In genomic region chr3:196969001-196969659, GRCh38 we compare ENCODE assay signal across 8 cellular contexts. TPM values are rescaled to one million over a fixed set of nuclear protein-coding genes. Genes with fewer than 3 reads are reported as not detected.
DNase-seq lines count a peak whose midpoint lies in the region; ATAC-seq, FAIRE-seq and TF ChIP-seq lines count a peak whose summit lies in the region.

No MANE protein-coding gene starts in this region.

- H3K79me2 ChIP-seq in OCI-LY7 (ENCODE audit: insufficient read depth, low read depth, low read length) (no peaks in the 10 kb centered on the region), hepatocyte (peaks cover 25% of the 10 kb centered on the region)

- H3K36me3 Mint-ChIP-seq in activated naive CD4-positive, alpha-beta T cell treated with anti-CD3 and anti-CD28 coated beads, Interleukin-2, amount 50 U/mL, for 72 hours: peaks cover 5 to 17% of the 10 kb centered on the region in 2 donors

- peak overlapping the region; percentile 83 for H2AFZ ChIP-seq in OCI-LY7 (ENCODE audit: low read length)
- H2AFZ ChIP-seq in hepatocyte: peak overlapping the region; percentile 93

- FAIRE-seq in small intestine (lab: Jason Lieb, UNC): no peak

- CTCF ChIA-PET in AG04449 (lab: Yijun Ruan, JAX) (interaction anchor here (0.7 to 3.9 kb wide), 15 partner anchors 8 to 440 kb away, joined by 3 to 24 read pairs (median 4); partner anchors contain the start of gene NCBP2), OCI-LY7 (lab: Charles Lee; ENCODE audit: unreplicated experiment) (no interaction called here)

- no peaks in the 10 kb centered on the region for H3K9me2 ChIP-seq in OCI-LY7 (ENCODE audit: insufficient read depth, low read length)
- no peaks in the 10 kb centered on the region for H3K9me2 ChIP-seq in hepatocyte (replicated peaks; ENCODE audit: insufficient read depth)

- no peaks in the 10 kb centered on the region for H3K9me3 Mint-ChIP-seq in activated naive CD4-positive, alpha-beta T cell treated with anti-CD3 and anti-CD28 coated beads, Interleukin-2, amount 50 U/mL, for 72 hours

- peak overlapping the region; percentile 60 for H3K4me3 ChIP-seq in AG04449 (ENCODE audit: low read depth, low read length)
- H3K4me3 ChIP-seq in OCI-LY7 (ENCODE audit: low read depth, low read length, poor library complexity, severe bottlenecking): peak overlapping the region; percentile 72
- H3K4me3 ChIP-seq in hepatocyte: peak overlapping the region; percentile 83
- peak overlapping the region; percentile 82 to 84 for H3K4me3 ChIP-seq in small intestine (ENCODE audit: low read depth in 1 of 2, low read length in 2 of 2)

- BruUV-seq in OCI-LY7 (replicated peaks; lab: Mats Ljungman, UMichigan): no TSS peak

- POLR2A ChIA-PET in AG04449 (lab: Yijun Ruan, JAX) (interaction anchor here (1.0 kb wide), 1 partner anchor 27 kb away, joined by 4 read pairs; the partner anchor contains the start of gene NCBP2), OCI-LY7 (lab: Charles Lee) (no interaction called here)

- H3K27me3 ChIP-seq in hepatocyte (peaks cover 4% of the 10 kb centered on the region), small intestine (ENCODE audit: control insufficient read depth in 2 of 2, insufficient read depth in 2 of 2, low read length in 2 of 2) (no peaks in the 10 kb centered on the region)

- 2% methylated on average over 42 of the region's 90 CpGs for WGBS in hepatocyte (ENCODE audit: low lambda C conversion rate, missing lambda C conversion rate)
- whole genome bisulfite sequencing in small intestine, 3 donors: 1% methylated on average over 50 to 90 of the region's 90 CpGs

- no peak overlapping the region for H3K27ac Mint-ChIP-seq in activated naive CD4-positive, alpha-beta T cell treated with anti-CD3 and anti-CD28 coated beads, Interleukin-2, amount 50 U/mL, for 72 hours

- no peak for TF ChIP-seq CTCF in AG04449 (IDR thresholded peaks at IDR 0.05; ENCODE audit: insufficient read depth, low read length, missing control alignments)
- no peak for TF ChIP-seq CTCF in OCI-LY7 (conservative IDR thresholded peaks at IDR 0.05; ENCODE audit: low read length)
- TF ChIP-seq CTCF in hepatocyte (IDR thresholded peaks at IDR 0.05; ENCODE audit: poor library complexity): no peak

- peaks cover 8% of the 10 kb centered on the region for H3K4me1 ChIP-seq in OCI-LY7 (ENCODE audit: insufficient read depth, low read length, poor library complexity, severe bottlenecking)
- H3K4me1 ChIP-seq in hepatocyte (ENCODE audit: insufficient read depth): peaks cover 9% of the 10 kb centered on the region
- H3K4me1 ChIP-seq in small intestine (ENCODE audit: control insufficient read depth in 2 of 2, insufficient read depth in 1 of 2, low read depth in 1 of 2, low read length in 1 of 2): no peaks in the 10 kb centered on the region

- no peaks in the 10 kb centered on the region for H4K20me1 ChIP-seq in OCI-LY7 (ENCODE audit: insufficient read depth, low read length)
- no peaks in the 10 kb centered on the region for H4K20me1 ChIP-seq in hepatocyte (ENCODE audit: insufficient read depth, poor library complexity, severe bottlenecking)

- ATAC-seq in GM18517 (IDR thresholded peaks at IDR 0.05; ENCODE audit: unreplicated experiment): peak; percentile 40
- peak; percentile 45 for ATAC-seq in HG02981 (IDR thresholded peaks at IDR 0.05; ENCODE audit: unreplicated experiment)
- ATAC-seq in activated naive CD4-positive, alpha-beta T cell treated with anti-CD3 and anti-CD28 coated beads, Interleukin-2, amount 50 U/mL, for 72 hours: peak; percentile 63 to 77

- H3K4me2 ChIP-seq in OCI-LY7 (ENCODE audit: low read length) (peak overlapping the region; percentile 100), hepatocyte (peak overlapping the region; percentile 100)

- intact Hi-C loops in OCI-LY7 (cut with micrococcal nuclease; ENCODE audit: unreplicated experiment) (loop anchor here (1.0 to 10.0 kb wide), 2 partner anchors 254 to 360 kb away; partner anchors contain the start of genes CEP19 and PIGX), posterior vena cava (cut with DNase I) (no loop called here)

- no peaks in the 10 kb centered on the region for H3K36me3 ChIP-seq in OCI-LY7 (ENCODE audit: insufficient read depth, low read length)
- H3K36me3 ChIP-seq in hepatocyte (replicated peaks; ENCODE audit: insufficient read depth, low read depth): no peaks in the 10 kb centered on the region
- H3K36me3 ChIP-seq in small intestine (ENCODE audit: control insufficient read depth in 2 of 2, insufficient read depth in 2 of 2, low read length in 2 of 2): no peaks in the 10 kb centered on the region

- no peaks in the 10 kb centered on the region for H3K9me3 ChIP-seq in OCI-LY7 (ENCODE audit: low read length)
- no peaks in the 10 kb centered on the region for H3K9me3 ChIP-seq in hepatocyte (ENCODE audit: low read depth)
- no peaks in the 10 kb centered on the region for H3K9me3 ChIP-seq in small intestine (ENCODE audit: control insufficient read depth, low read depth)

- no peak overlapping the region for H3K27ac ChIP-seq in OCI-LY7 (ENCODE audit: low read depth, low read length, poor library complexity, severe bottlenecking)
- H3K27ac ChIP-seq in hepatocyte: peak overlapping the region; percentile 89
- H3K27ac ChIP-seq in small intestine (ENCODE audit: low read depth in 1 of 2, low read length in 1 of 2): peak overlapping the region; percentile 39 to 45

- DNase-seq in AG04449 (ENCODE audit: low read depth, low spot score) (no peak), OCI-LY7 (ENCODE audit: low spot score) (peak; percentile 36), hepatocyte (ENCODE audit: low spot score) (peak; percentile 41), small intestine (peak; percentile 23), posterior vena cava (ENCODE audit: low spot score) (no peak)
- peak; percentile 59 to 73 for DNase-seq in activated naive CD4-positive, alpha-beta T cell treated with anti-CD3 and anti-CD28 coated beads, Interleukin-2, amount 50 U/mL, for 72 hours (ENCODE audit: low spot score in 2 of 2)

RNA-seq across cellular contexts. Expression of gene PIGZ, which starts 0.5 kb away (rescaled TPM):
- total RNA-seq in OCI-LY7 (2014; rRNA removed; shearing (Covaris generic)): not detected in 2 replicates
- total RNA-seq in OCI-LY7 (2022) (0.42 TPM in 1 of 2 replicates, not detected in the other), hepatocyte (11.1 and 18.0 TPM in 2 replicates), posterior vena cava (1 to 10 TPM; 3.4 to 6.4 TPM)
- total RNA-seq in activated naive CD4-positive, alpha-beta T cell treated with anti-CD3 and anti-CD28 coated beads, Interleukin-2, amount 50 U/mL, for 72 hours: 1 to 10 TPM in 1 of 2 donors, under 1 TPM in 1; 0.23 to 1.1 TPM
- polyA plus RNA-seq in hepatocyte (24.2 and 32.6 TPM in 2 replicates), small intestine (1 to 10 TPM; 1.1 to 3.6 (median 2.3) TPM)

RNA-seq across cellular contexts. Expression of gene NCBP2, which starts 26.8 kb away (rescaled TPM):
- 46.4 and 66.7 TPM in 2 replicates for total RNA-seq in OCI-LY7 (2014; rRNA removed; shearing (Covaris generic))
- total RNA-seq in OCI-LY7 (2022): 70.4 and 73.6 TPM in 2 replicates
- 10 to 100 TPM; 73.8 to 86.4 TPM for total RNA-seq in activated naive CD4-positive, alpha-beta T cell treated with anti-CD3 and anti-CD28 coated beads, Interleukin-2, amount 50 U/mL, for 72 hours
- 60.2 and 78.3 TPM in 2 replicates for total RNA-seq in hepatocyte
- polyA plus RNA-seq in hepatocyte: 94.5 and 101 TPM in 2 replicates
- polyA plus RNA-seq in small intestine: 10 to 100 TPM; 28.6 to 45.3 (median 30.9) TPM
- 10 to 100 TPM; 42.8 to 44.6 TPM for total RNA-seq in posterior vena cava

Comparison
In these comparisons a context has a peak if more than half of its experiments do, and no peak if none do; other contexts are left out.
1. DNase-seq: peak in OCI-LY7 (single experiment), activated naive CD4-positive, alpha-beta T cell treated with anti-CD3 and anti-CD28 coated beads, Interleukin-2, amount 50 U/mL, for 72 hours (2 of 2), hepatocyte (single experiment) and small intestine (single experiment); none in AG04449 (single experiment) and posterior vena cava (single experiment).
2. Peak in every context shown above with its lines, with median percentiles within 50 percentile points of each other: H3K4me3 ChIP-seq and ATAC-seq.